9 cellular contexts compared by ENCODE assay signal in genomic region chr11:119149371-119150275, GRCh38. TPM values are rescaled to one million over a fixed set of nuclear protein-coding genes. Genes with fewer than 3 reads are reported as not detected.
DNase-seq lines count a peak whose midpoint lies in the region; ATAC-seq, FAIRE-seq and TF ChIP-seq lines count a peak whose summit lies in the region.
"Had no signal": no experiment of that assay in that cellular context is flagged by ENCODE, and none has a peak within 500 bp of the region (broad histone marks: within the 10 kb centered on the region; RNA-seq: fewer than 3 reads in every experiment).

No MANE protein-coding gene starts in this region.

- no peak overlapping the region for H3K14ac ChIP-seq in H1 (ENCODE audit: insufficient read length)

- no peak overlapping the region for H3K27ac ChIP-seq in CD8-positive, alpha-beta T cell (ENCODE audit: low read depth, low read length)
- H3K27ac ChIP-seq in H1 (ENCODE audit: low read depth, low read length), result no peak overlapping the region
- H3K27ac ChIP-seq in neural cell (ENCODE audit: low read length), result no peak overlapping the region

- H3K27ac Mint-ChIP-seq in CD8-positive, alpha-beta T cell, result no peak overlapping the region

- no peak overlapping the region for H3K4ac ChIP-seq in H1 (replicated peaks; ENCODE audit: insufficient read length, low read depth, low read length)

- H3K4me3 Mint-ChIP-seq in CD8-positive, alpha-beta T cell, result peak overlapping the region; percentile 49

- H2BK5ac ChIP-seq in H1 (ENCODE audit: low read depth, low read length), result no peak overlapping the region

- peak overlapping the region; percentile 44; the same call in 1 of the 2 replicates for H2BK12ac ChIP-seq in H1 (ENCODE audit: low read depth, low read length)

- ATAC-seq in CD8-positive, alpha-beta T cell, result peak; percentile 23

- no peak for TF ChIP-seq CTCF in CD8-positive, alpha-beta T cell (IDR thresholded peaks at IDR 0.05)
- TF ChIP-seq CTCF in H1 (IDR thresholded peaks at IDR 0.05; ENCODE audit: control extremely low read depth in 1 of 3, insufficient read depth in 1 of 3, low read depth in 1 of 3, low read length in 3 of 3), result no peak
- no peak for TF ChIP-seq CTCF in neural cell (IDR thresholded peaks at IDR 0.05; ENCODE audit: poor library complexity, severe bottlenecking)

- no peaks in the 10 kb centered on the region for H3F3A ChIP-seq in neural cell (ENCODE audit: insufficient read depth, low read length, poor library complexity, severe bottlenecking)

- POLR2A ChIA-PET in CD8-positive, alpha-beta T cell (lab: Charles Lee), result no interaction called here
- POLR2A ChIA-PET in H1 (lab: Charles Lee; ENCODE audit: partially characterized antibody), result interaction anchor here (0.6 to 7.7 kb wide), 11 partner anchors 10 to 176 kb away, joined by 3 to 58 read pairs (median 3); partner anchors contain the start of genes HINFP, HMBS and NLRX1

- H3K9ac ChIP-seq in H1 (replicated peaks in 1 of 4; ENCODE audit: extremely low read depth in 1 of 4, low read depth in 3 of 4, low read length in 3 of 4) (peak overlapping the region in 1 of 4 experiments; percentile 9; a peak in 1 of 7 replicates), neural cell (ENCODE audit: low read length) (peak overlapping the region; percentile 64)

- H4K8ac ChIP-seq in H1 (ENCODE audit: extremely low read depth, insufficient read depth, low read length), result no peak overlapping the region

- H3K23me2 ChIP-seq in H1 (ENCODE audit: low read depth, low read length), result peaks cover 12% of the 10 kb centered on the region; the same call in 1 of the 2 replicates

- peak overlapping the region; percentile 28 for H3K4me3 ChIP-seq in CD8-positive, alpha-beta T cell (ENCODE audit: low read depth, low read length)
- H3K4me3 ChIP-seq in H1 (ENCODE audit: extremely low read depth in 1 of 4, insufficient read depth in 2 of 4, low read depth in 3 of 4, low read length in 4 of 4), result peak overlapping the region; percentile 35 to 83 (median 66)
- peak overlapping the region; percentile 86 for H3K4me3 ChIP-seq in neural cell (ENCODE audit: low read length)

- intact Hi-C loops in CD8-positive, alpha-beta T cell (cut with DNase I, micrococcal nuclease), result loop anchor here in 1 of 2 experiments (10.0 kb wide), 1 partner anchor 45 kb away; no protein-coding TSS in a partner anchor

- peak in 2 of 7 experiments; percentile 15 to 55 for DNase-seq in CD8-positive, alpha-beta T cell
- DNase-seq in NCI-H146 treated with DMSO at 0.1 percent for 48 hours (lab: John Stamatoyannopoulos, UW; ENCODE audit: unreplicated experiment) (peak; percentile 18), H1 (ENCODE audit: low read depth in 1 of 2, low spot score in 2 of 2) (no peak), RKO (ENCODE audit: low spot score) (no peak), NCI-H2171 treated with DMSO at 0.1 percent for 48 hours (lab: John Stamatoyannopoulos, UW) (no peak), NCI-H526 treated with DMSO at 0.1 percent for 48 hours (lab: John Stamatoyannopoulos, UW) (no peak)
- no peak for DNase-seq in NK-92 treated with Interleukin-12 subunit alpha and Interleukin-12 subunit beta, amount 100 ng/mL, for 24 hours (lab: John Stamatoyannopoulos, UW)

- H4K20me1 ChIP-seq in H1 (replicated peaks in 1 of 2; ENCODE audit: control insufficient read depth in 1 of 2, insufficient read depth in 2 of 2, low read length in 2 of 2) (no peaks in the 10 kb centered on the region), neural cell (ENCODE audit: insufficient read depth) (no peaks in the 10 kb centered on the region)

- WGBS in H1 (ENCODE audit: extremely low coverage in 1 of 2, insufficient coverage in 1 of 2, insufficient read length in 1 of 2, insufficient replicate concordance in 2 of 2, low coverage in 1 of 2, low lambda C conversion rate in 2 of 2, missing lambda C conversion rate in 1 of 2), 2 experiments, result 3% methylated on average over 32 of the region's 63 CpGs; no CpG with 5 or more reads in 1 of the 2 experiments

- H3K9me3 ChIP-seq in CD8-positive, alpha-beta T cell (ENCODE audit: low read length), result no peaks in the 10 kb centered on the region
- H3K9me3 ChIP-seq in H1 (ENCODE audit: insufficient read depth in 2 of 2, low read depth in 1 of 2, low read length in 1 of 2) (no peaks in the 10 kb centered on the region), neural cell (ENCODE audit: low read length) (no peaks in the 10 kb centered on the region)

- H3K79me2 ChIP-seq in H1 (ENCODE audit: control insufficient read depth in 1 of 2, insufficient read depth in 2 of 2, low read length in 2 of 2) (no peaks in the 10 kb centered on the region), neural cell (replicated peaks; ENCODE audit: insufficient read depth, low read length) (no peaks in the 10 kb centered on the region)

- H4K5ac ChIP-seq in H1 (ENCODE audit: insufficient read length, low read depth, low read length), result no peak overlapping the region

- no peak overlapping the region for H4K91ac ChIP-seq in H1 (replicated peaks; ENCODE audit: insufficient read length, low read length)

- H2AK5ac ChIP-seq in H1 (ENCODE audit: low read depth, low read length), result no peak overlapping the region; the same call in 1 of the 2 replicates

- no peaks in the 10 kb centered on the region for H3K27me3 ChIP-seq in CD8-positive, alpha-beta T cell (ENCODE audit: insufficient read depth, low read length)
- H3K27me3 ChIP-seq in H1 (replicated peaks in 1 of 4; ENCODE audit: control insufficient read depth in 3 of 4, extremely low read depth in 1 of 4, insufficient read depth in 3 of 4, low read length in 3 of 4) (peaks cover 16 to 42% (median 33%) of the 10 kb centered on the region in 4 experiments), neural cell (ENCODE audit: insufficient read depth, low read depth, low read length) (peaks cover 35% of the 10 kb centered on the region)

- CTCF ChIA-PET in CD8-positive, alpha-beta T cell (lab: Charles Lee), result no interaction called here
- CTCF ChIA-PET in H1 (lab: Charles Lee; ENCODE audit: partially characterized antibody), result interaction anchor here (1.1 to 23.6 kb wide), 7 partner anchors 6 to 47 kb away, joined by 3 to 389 read pairs (median 24); partner anchors contain the start of genes C2CD2L, CBL, NHERF4 and NLRX1

- no peak overlapping the region for H2BK20ac ChIP-seq in H1 (ENCODE audit: low read length)

- peaks cover 13% of the 10 kb centered on the region for H3K4me1 Mint-ChIP-seq in CD8-positive, alpha-beta T cell (ENCODE audit: low read depth)

- no peaks in the 10 kb centered on the region for H3K9me2 ChIP-seq in neural cell (ENCODE audit: insufficient read depth, low read length)

- H3K56ac ChIP-seq in H1 (replicated peaks; ENCODE audit: insufficient read length, low read depth, low read length), result no peak overlapping the region

- no peak overlapping the region for H2BK15ac ChIP-seq in H1 (ENCODE audit: low read length)

- no peak overlapping the region for H2AFZ ChIP-seq in H1 (ENCODE audit: low read length)
- H2AFZ ChIP-seq in neural cell (ENCODE audit: low read depth, low read length), result peak overlapping the region; percentile 14

- H2BK120ac ChIP-seq in H1 (replicated peaks; ENCODE audit: low read depth, low read length), result no peak overlapping the region

- no peak overlapping the region for H3K23ac ChIP-seq in H1 (ENCODE audit: insufficient read length)

- H3K18ac ChIP-seq in H1 (ENCODE audit: extremely low read depth, low read length), result peak overlapping the region; percentile 15; the same call in 1 of the 2 replicates

- H3K79me1 ChIP-seq in H1 (ENCODE audit: low read depth, low read length), result no peaks in the 10 kb centered on the region

- no peak for TF ChIP-seq POLR2A in H1 (IDR thresholded peaks at IDR 0.05; ENCODE audit: control extremely low read depth in 1 of 2, low read depth in 2 of 2, low read length in 2 of 2)

- no peaks in the 10 kb centered on the region for H3K36me3 Mint-ChIP-seq in CD8-positive, alpha-beta T cell

- no peaks in the 10 kb centered on the region for H3K9me3 Mint-ChIP-seq in CD8-positive, alpha-beta T cell

- no peaks in the 10 kb centered on the region for H3K36me3 ChIP-seq in CD8-positive, alpha-beta T cell (ENCODE audit: insufficient read depth, low read length)
- H3K36me3 ChIP-seq in H1 (ENCODE audit: control insufficient read depth in 2 of 4, insufficient read depth in 4 of 4, low read length in 3 of 4) (no peaks in the 10 kb centered on the region), neural cell (ENCODE audit: insufficient read depth, low read length) (no peaks in the 10 kb centered on the region)

- peaks cover 21% of the 10 kb centered on the region for H3K4me1 ChIP-seq in CD8-positive, alpha-beta T cell (ENCODE audit: insufficient read depth, low read length)
- peaks cover 5 to 16% (median 11%) of the 10 kb centered on the region in 4 experiments for H3K4me1 ChIP-seq in H1 (replicated peaks in 1 of 4; ENCODE audit: control insufficient read depth in 3 of 4, insufficient read depth in 4 of 4, low read length in 3 of 4)

- FAIRE-seq in H1 (lab: Jason Lieb, UNC), result no peak
- FAIRE-seq: islet of Langerhans had no signal

- peak overlapping the region; percentile 90 to 96 for H3K4me2 ChIP-seq in H1 (ENCODE audit: insufficient read depth in 1 of 2, low read depth in 2 of 2, low read length in 2 of 2)
- peak overlapping the region; percentile 35 for H3K4me2 ChIP-seq in neural cell (ENCODE audit: low read length)

- TF ChIP-seq RAD21 in H1 (IDR thresholded peaks at IDR 0.05 in 1 of 2, conservative IDR thresholded peaks at IDR 0.05 in 1 of 2; ENCODE audit: low read depth in 2 of 2, low read length in 2 of 2) (no peak), neural cell (conservative IDR thresholded peaks at IDR 0.05) (no peak)

- peaks cover 30% of the 10 kb centered on the region for H3K27me3 Mint-ChIP-seq in CD8-positive, alpha-beta T cell (ENCODE audit: low read depth)

- no peak for TF ChIP-seq EP300 in H1 (IDR thresholded peaks at IDR 0.05; ENCODE audit: borderline replicate concordance in 1 of 2, low read depth in 2 of 2, low read length in 2 of 2)
- TF ChIP-seq EP300 in neural cell (conservative IDR thresholded peaks at IDR 0.05; ENCODE audit: poor library complexity, severe bottlenecking), result no peak

RNA-seq across cellular contexts. Expression of gene ABCG4, which starts 0.8 kb away (rescaled TPM):
- not detected for total RNA-seq in CD8-positive, alpha-beta T cell
- 2.3 and 2.9 TPM in 2 replicates for total RNA-seq in H1 (2021; fragmentation: NEBNext Ultra II Directional; extraction: Animal tissue kit (Norgen Biotek cat#: 25700))
- polyA plus RNA-seq in H1 (2011; rRNA removed), result 1.8 and 2.9 TPM in 2 replicates
- polyA plus RNA-seq in H1 (2011; cell fraction: cytosol; rRNA removed), result 1.3 TPM
- polyA plus RNA-seq in H1 (2011; cell fraction: nucleus; rRNA removed), result 4.5 TPM
- 1.5 to 2.0 TPM (median 1.9 TPM) in 4 replicates for polyA plus RNA-seq in H1 (2012, experiment 1 of 2)
- polyA plus RNA-seq in H1 (2012, experiment 2 of 2), result 1.0 TPM
- polyA plus RNA-seq in H1 (2013, experiment 1 of 2), result 1.5 TPM
- 1.5 TPM for polyA plus RNA-seq in H1 (2013, experiment 2 of 2)
- polyA minus RNA-seq in H1 (2011; rRNA and poly(A)+ RNA removed), result 2.5 and 3.1 TPM in 2 replicates
- 1.0 TPM for polyA minus RNA-seq in H1 (2011; cell fraction: cytosol; rRNA and poly(A)+ RNA removed)
- 2.5 TPM for polyA minus RNA-seq in H1 (2011; cell fraction: nucleus; rRNA and poly(A)+ RNA removed)
- polyA plus RNA-seq in neural cell, result 1.5 and 3.0 TPM in 2 replicates
- 1.5 and 1.9 TPM in 2 replicates for polyA minus RNA-seq in neural cell

RNA-seq across cellular contexts. Expression of gene NLRX1, which starts 18.9 kb away (rescaled TPM):
- 1 to 10 TPM; 5.1 TPM for total RNA-seq in CD8-positive, alpha-beta T cell
- total RNA-seq in H1 (2021; fragmentation: NEBNext Ultra II Directional; extraction: Animal tissue kit (Norgen Biotek cat#: 25700)), result 12.9 and 13.2 TPM in 2 replicates
- polyA plus RNA-seq in H1 (2011; rRNA removed) (18.6 and 30.5 TPM in 2 replicates), neural cell (0.60 and 1.6 TPM in 2 replicates)
- polyA plus RNA-seq in H1 (2011; cell fraction: cytosol; rRNA removed), result 18.6 TPM
- 42.3 TPM for polyA plus RNA-seq in H1 (2011; cell fraction: nucleus; rRNA removed)
- 9.7 to 18.1 TPM (median 14.2 TPM) in 4 replicates for polyA plus RNA-seq in H1 (2012, experiment 1 of 2)
- 16.4 TPM for polyA plus RNA-seq in H1 (2012, experiment 2 of 2)
- polyA plus RNA-seq in H1 (2013, experiment 1 of 2), result 10.0 TPM
- polyA plus RNA-seq in H1 (2013, experiment 2 of 2), result 9.6 TPM
- 18.7 and 19.9 TPM in 2 replicates for polyA minus RNA-seq in H1 (2011; rRNA and poly(A)+ RNA removed)
- polyA minus RNA-seq in H1 (2011; cell fraction: cytosol; rRNA and poly(A)+ RNA removed), result 15.4 TPM
- polyA minus RNA-seq in H1 (2011; cell fraction: nucleus; rRNA and poly(A)+ RNA removed), result 21.6 TPM
- polyA minus RNA-seq in neural cell, result 0.46 and 1.2 TPM in 2 replicates

RNA-seq across cellular contexts. Expression of gene HINFP, which starts 28.2 kb away (rescaled TPM):
- total RNA-seq in CD8-positive, alpha-beta T cell, result 10 to 100 TPM; 17.0 to 19.5 TPM
- 35.0 and 36.6 TPM in 2 replicates for total RNA-seq in H1 (2021; fragmentation: NEBNext Ultra II Directional; extraction: Animal tissue kit (Norgen Biotek cat#: 25700))
- 37.3 and 41.2 TPM in 2 replicates for polyA plus RNA-seq in H1 (2011; rRNA removed)
- polyA plus RNA-seq in H1 (2011; cell fraction: cytosol; rRNA removed), result 42.7 TPM
- 75.6 TPM for polyA plus RNA-seq in H1 (2011; cell fraction: nucleus; rRNA removed)
- 21.7 to 33.1 TPM (median 27.9 TPM) in 4 replicates for polyA plus RNA-seq in H1 (2012, experiment 1 of 2)
- polyA plus RNA-seq in H1 (2012, experiment 2 of 2), result 15.8 TPM
- polyA plus RNA-seq in H1 (2013, experiment 1 of 2), result 21.5 TPM
- 19.9 TPM for polyA plus RNA-seq in H1 (2013, experiment 2 of 2)
- 55.7 and 67.4 TPM in 2 replicates for polyA minus RNA-seq in H1 (2011; rRNA and poly(A)+ RNA removed)
- polyA minus RNA-seq in H1 (2011; cell fraction: cytosol; rRNA and poly(A)+ RNA removed), result 22.5 TPM
- polyA minus RNA-seq in H1 (2011; cell fraction: nucleus; rRNA and poly(A)+ RNA removed), result 48.1 TPM
- polyA plus RNA-seq in neural cell, result 50.0 and 58.8 TPM in 2 replicates
- 41.7 and 42.1 TPM in 2 replicates for polyA minus RNA-seq in neural cell

RNA-seq across cellular contexts. Expression of gene NHERF4, which starts 35.7 kb away (rescaled TPM):
- total RNA-seq in CD8-positive, alpha-beta T cell, result under 1 TPM; 0.22 to 0.50 TPM
- total RNA-seq in H1 (2021; fragmentation: NEBNext Ultra II Directional; extraction: Animal tissue kit (Norgen Biotek cat#: 25700)), result not detected in 2 replicates
- 0.05 and 0.20 TPM in 2 replicates for polyA plus RNA-seq in H1 (2011; rRNA removed)
- polyA plus RNA-seq in H1 (2011; cell fraction: cytosol; rRNA removed), result 0.06 TPM
- 1.0 TPM for polyA plus RNA-seq in H1 (2011; cell fraction: nucleus; rRNA removed)
- polyA plus RNA-seq in H1 (2012, experiment 1 of 2), result 0.11 to 0.41 TPM (median 0.19 TPM) in 3 of 4 replicates, not detected in the other
- polyA plus RNA-seq in H1 (2012, experiment 2 of 2), result 0.08 TPM
- polyA plus RNA-seq in H1 (2013, experiment 1 of 2), result not detected
- 0.11 TPM for polyA plus RNA-seq in H1 (2013, experiment 2 of 2)
- 0.28 TPM in 1 of 2 replicates, not detected in the other for polyA minus RNA-seq in H1 (2011; rRNA and poly(A)+ RNA removed)
- polyA minus RNA-seq in H1 (2011; cell fraction: cytosol; rRNA and poly(A)+ RNA removed), result not detected
- polyA minus RNA-seq in H1 (2011; cell fraction: nucleus; rRNA and poly(A)+ RNA removed), result not detected
- not detected in 2 replicates for polyA plus RNA-seq in neural cell
- polyA minus RNA-seq in neural cell, result not detected in 2 replicates

RNA-seq across cellular contexts. Expression of gene C2CD2L, which starts 42.5 kb away (rescaled TPM):
- total RNA-seq in CD8-positive, alpha-beta T cell, result 10 to 100 TPM; 13.4 to 15.0 TPM
- total RNA-seq in H1 (2021; fragmentation: NEBNext Ultra II Directional; extraction: Animal tissue kit (Norgen Biotek cat#: 25700)), result 3.3 and 4.0 TPM in 2 replicates
- polyA plus RNA-seq in H1 (2011; rRNA removed) (2.5 and 3.4 TPM in 2 replicates), neural cell (13.6 and 21.6 TPM in 2 replicates)
- polyA plus RNA-seq in H1 (2011; cell fraction: cytosol; rRNA removed), result 2.4 TPM
- polyA plus RNA-seq in H1 (2011; cell fraction: nucleus; rRNA removed), result 10.6 TPM
- polyA plus RNA-seq in H1 (2012, experiment 1 of 2), result 2.4 to 3.1 TPM (median 2.9 TPM) in 4 replicates
- 1.8 TPM for polyA plus RNA-seq in H1 (2012, experiment 2 of 2)
- polyA plus RNA-seq in H1 (2013, experiment 1 of 2), result 3.9 TPM
- polyA plus RNA-seq in H1 (2013, experiment 2 of 2), result 3.4 TPM
- 2.8 and 3.4 TPM in 2 replicates for polyA minus RNA-seq in H1 (2011; rRNA and poly(A)+ RNA removed)
- polyA minus RNA-seq in H1 (2011; cell fraction: cytosol; rRNA and poly(A)+ RNA removed), result 3.7 TPM
- 4.6 TPM for polyA minus RNA-seq in H1 (2011; cell fraction: nucleus; rRNA and poly(A)+ RNA removed)
- 11.5 and 13.1 TPM in 2 replicates for polyA minus RNA-seq in neural cell

Comparison
In these comparisons a context has a peak if more than half of its experiments do, and no peak if none do; other contexts are left out.
1. H3K4me3 ChIP-seq: peak in every context shown above with its lines; median percentile 86 in neural cell; 66 in H1; 28 in CD8-positive, alpha-beta T cell.